Comparison of ENCODE assay signal across 22 cellular contexts in the genomic region with DNA sequence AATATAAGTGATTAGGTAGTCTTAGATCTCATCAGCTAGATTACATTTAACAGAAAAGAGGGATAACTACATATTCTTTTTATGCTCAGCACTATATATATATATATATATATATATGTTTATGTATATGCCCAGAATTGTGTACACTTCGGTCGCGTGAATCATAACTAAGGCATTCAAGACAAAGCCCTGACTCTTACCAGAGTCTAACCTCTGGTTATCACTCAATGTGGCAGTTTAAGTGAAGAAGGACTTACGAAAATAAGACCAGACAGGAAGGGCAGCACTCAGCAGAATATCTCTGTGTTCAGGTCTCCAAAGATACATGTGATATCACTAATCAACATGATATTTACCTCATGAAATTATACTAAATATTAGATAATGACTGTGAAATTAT.
A peak's percentile ranks its signal among the peaks of the same experiment; 100 is the strongest.
DNase-seq lines count a peak whose midpoint lies in the region; ATAC-seq, FAIRE-seq and TF ChIP-seq lines count a peak whose summit lies in the region.
"Had no signal": no experiment of that assay in that cellular context is flagged by ENCODE, and none has a peak within 500 bp of the region (broad histone marks: within the 10 kb centered on the region; RNA-seq: fewer than 3 reads in every experiment).

No MANE protein-coding gene starts in this region.

- no peaks in the 10 kb centered on the region for H3K27me3 Mint-ChIP-seq in activated naive CD8-positive, alpha-beta T cell treated with anti-CD3 and anti-CD28 coated beads, Interleukin-2, amount 50 U/mL, for 24 hours
- H3K27me3 Mint-ChIP-seq: CD4-positive, alpha-beta memory T cell had no signal

- no peak overlapping the region for H3K4me3 Mint-ChIP-seq in activated naive CD8-positive, alpha-beta T cell treated with anti-CD3 and anti-CD28 coated beads, Interleukin-2, amount 50 U/mL, for 24 hours
- H3K4me3 Mint-ChIP-seq: H9 had no signal

- dilution Hi-C loops in IMR-90 (cut with HindIII; ENCODE audit: low sequenced_read_pairs, unreplicated experiment), result no loop called here

- H3K4me1 ChIP-seq in IMR-90 (ENCODE audit: control insufficient read depth, insufficient read depth, low read length) (no peaks in the 10 kb centered on the region), K562 (replicated peaks in 1 of 2; ENCODE audit: control insufficient read depth in 2 of 2, insufficient read depth in 2 of 2, low read length in 2 of 2) (no peaks in the 10 kb centered on the region)

- H3K27ac Mint-ChIP-seq in activated naive CD8-positive, alpha-beta T cell treated with anti-CD3 and anti-CD28 coated beads, Interleukin-2, amount 50 U/mL, for 24 hours, result no peak overlapping the region
- H3K27ac Mint-ChIP-seq: CD4-positive, alpha-beta memory T cell; H9 had no signal

- no peak for FAIRE-seq in K562 (lab: Jason Lieb, UNC)
- FAIRE-seq: A204.1, G401.6, GM12892, H1 had no signal

- no peaks in the 10 kb centered on the region for H3K36me3 ChIP-seq in IMR-90 (ENCODE audit: control insufficient read depth, insufficient read depth, low read length)
- no peaks in the 10 kb centered on the region for H3K36me3 ChIP-seq in K562 (ENCODE audit: control insufficient read depth, insufficient read depth, low read length)
- H3K36me3 ChIP-seq in WERI-Rb-1, result no peaks in the 10 kb centered on the region

- H2AK5ac ChIP-seq in IMR-90 (ENCODE audit: low read depth, low read length), result no peak overlapping the region

- no peaks in the 10 kb centered on the region for H3K9me3 ChIP-seq in AG04450 (ENCODE audit: control insufficient read depth, insufficient read depth, low read length)
- H3K9me3 ChIP-seq in IMR-90 (ENCODE audit: control insufficient read depth, insufficient read depth, low read length), result no peaks in the 10 kb centered on the region
- no peaks in the 10 kb centered on the region for H3K9me3 ChIP-seq in K562 (replicated peaks; ENCODE audit: control insufficient read depth, insufficient read depth, low read depth, low read length)
- H3K9me3 ChIP-seq in WERI-Rb-1 (ENCODE audit: severe bottlenecking), result no peaks in the 10 kb centered on the region

- no peak overlapping the region for H2BK20ac ChIP-seq in IMR-90 (ENCODE audit: low read depth, low read length)

- POLR2A ChIA-PET in AG04450 (lab: Yijun Ruan, JAX), result no interaction called here
- POLR2A ChIA-PET in IMR-90 (lab: Charles Lee; ENCODE audit: unreplicated experiment), result no interaction called here
- POLR2A ChIA-PET in K562 (lab: Yijun Ruan, JAX), result no interaction called here

- intact Hi-C loops in IMR-90 (cut with micrococcal nuclease), result no loop called here
- intact Hi-C loops in K562 (cut with micrococcal nuclease), result no loop called here

- H4K8ac ChIP-seq in IMR-90 (ENCODE audit: low read depth in 2 of 2, low read length in 2 of 2), result no peak overlapping the region

- H3K4ac ChIP-seq in IMR-90 (ENCODE audit: low read depth, low read length), result no peak overlapping the region

- H4K20me1 ChIP-seq in IMR-90 (ENCODE audit: insufficient read depth, low read length) (no peaks in the 10 kb centered on the region), K562 (replicated peaks; ENCODE audit: control insufficient read depth, insufficient read depth, low read length) (no peaks in the 10 kb centered on the region)

- TF ChIP-seq POLR2A in IMR-90 (IDR thresholded peaks at IDR 0.05; ENCODE audit: low read depth, low read length) (no peak), K562 (conservative IDR thresholded peaks at IDR 0.05) (no peak)

- no peak overlapping the region for H4K91ac ChIP-seq in IMR-90 (ENCODE audit: insufficient read depth, low read depth, low read length)

- no peak overlapping the region for H2BK5ac ChIP-seq in IMR-90 (ENCODE audit: low read depth, low read length, poor library complexity, severe bottlenecking)

- H3K9ac ChIP-seq in IMR-90 (ENCODE audit: low read depth, low read length) (no peak overlapping the region), K562 (ENCODE audit: insufficient read depth in 1 of 2, low read depth in 2 of 2, low read length in 2 of 2) (no peak overlapping the region)
- H3K9ac ChIP-seq: GM23248 had no signal

- no peak overlapping the region for H3K56ac ChIP-seq in IMR-90 (ENCODE audit: extremely low read depth, insufficient read depth, low read length)

- BruUV-seq in IMR-90 (replicated peaks; lab: Mats Ljungman, UMichigan) (no TSS peak), K562 (replicated peaks; lab: Mats Ljungman, UMichigan) (no TSS peak)

- H2BK15ac ChIP-seq in IMR-90 (ENCODE audit: low read depth, low read length), result no peak overlapping the region

- no peak for TF ChIP-seq EP300 in K562 (IDR thresholded peaks at IDR 0.05; ENCODE audit: low read length)

- TF ChIP-seq RAD21 in IMR-90 (IDR thresholded peaks at IDR 0.05; ENCODE audit: low read length) (no peak), K562 (CRISPR knock-in tag; conservative IDR thresholded peaks at IDR 0.05 in 1 of 2, IDR thresholded peaks at IDR 0.05 in 1 of 2) (no peak)

- no peak overlapping the region for H2AK9ac ChIP-seq in IMR-90 (replicated peaks; ENCODE audit: low read depth, low read length, poor library complexity)

- H3K4me2 ChIP-seq in IMR-90 (ENCODE audit: low read depth, low read length) (no peak overlapping the region), K562 (ENCODE audit: insufficient read depth, low read length) (no peak overlapping the region)

- H3K79me1 ChIP-seq in IMR-90 (ENCODE audit: low read depth in 1 of 2, low read length in 2 of 2), result no peaks in the 10 kb centered on the region

- no CpG with 5 or more reads among the region's 4 CpGs for WGBS in IMR-90 (ENCODE audit: extremely low coverage in 2 of 2, insufficient read length in 1 of 2), 2 experiments
- WGBS in K562 (ENCODE audit: insufficient coverage, low coverage, missing lambda C conversion rate), result 12% methylated on average over 4 of the region's 4 CpGs

- CTCF ChIA-PET in AG04450 (lab: Charles Lee) (no interaction called here), IMR-90 (lab: Yijun Ruan, JAX) (no interaction called here), K562 (lab: Yijun Ruan, JAX; ENCODE audit: low intra/inter-chr PET ratio) (no interaction called here)

- no peaks in the 10 kb centered on the region for H3K4me1 Mint-ChIP-seq in activated naive CD8-positive, alpha-beta T cell treated with anti-CD3 and anti-CD28 coated beads, Interleukin-2, amount 50 U/mL, for 24 hours
- H3K4me1 Mint-ChIP-seq: CD4-positive, alpha-beta memory T cell; H9 had no signal

- H3K27me3 ChIP-seq in AG04450 (ENCODE audit: control insufficient read depth, insufficient read depth, low read length) (no peaks in the 10 kb centered on the region), IMR-90 (ENCODE audit: control insufficient read depth, insufficient read depth, low read length) (no peaks in the 10 kb centered on the region), K562 (ENCODE audit: control insufficient read depth in 2 of 2, insufficient read depth in 2 of 2, low read length in 2 of 2) (no peaks in the 10 kb centered on the region), WERI-Rb-1 (ENCODE audit: insufficient read depth, low read depth, severe bottlenecking) (no peaks in the 10 kb centered on the region)

- H2BK120ac ChIP-seq in IMR-90 (ENCODE audit: low read depth, low read length), result no peak overlapping the region; the same call in 1 of the 2 replicates

- no peak overlapping the region for H3K4me3 ChIP-seq in AG04450 (ENCODE audit: low read depth, low read length)
- no peak overlapping the region for H3K4me3 ChIP-seq in IMR-90 (ENCODE audit: insufficient read depth, low read depth, low read length)
- no peak overlapping the region for H3K4me3 ChIP-seq in K562
- no peak overlapping the region for H3K4me3 ChIP-seq in WERI-Rb-1 (ENCODE audit: low read depth, low read length)
- H3K4me3 ChIP-seq: GM23248 had no signal

- H3K79me2 ChIP-seq in K562 (ENCODE audit: control insufficient read depth, insufficient read depth, low read length), result no peaks in the 10 kb centered on the region

- H3K36me3 Mint-ChIP-seq in activated naive CD8-positive, alpha-beta T cell treated with anti-CD3 and anti-CD28 coated beads, Interleukin-2, amount 50 U/mL, for 24 hours (ENCODE audit: low read depth), result no peaks in the 10 kb centered on the region
- H3K36me3 Mint-ChIP-seq: CD4-positive, alpha-beta memory T cell had no signal

- H3K27ac ChIP-seq in AG04450 (ENCODE audit: low read depth, low read length), result no peak overlapping the region
- H3K27ac ChIP-seq in IMR-90 (ENCODE audit: insufficient read depth, low read length), result no peak overlapping the region
- no peak overlapping the region for H3K27ac ChIP-seq in K562 (ENCODE audit: extremely low read depth, low read depth, low read length)
- no peak overlapping the region for H3K27ac ChIP-seq in WERI-Rb-1
- H3K27ac ChIP-seq: 22Rv1, GM23248 had no signal

- TF ChIP-seq CTCF in AG04450 (IDR thresholded peaks at IDR 0.05; ENCODE audit: low read depth, low read length) (no peak), IMR-90 (conservative IDR thresholded peaks at IDR 0.05; ENCODE audit: low read depth, low read length) (no peak), K562 (IDR thresholded peaks at IDR 0.05 in 2 of 3, conservative IDR thresholded peaks at IDR 0.05 in 1 of 3; ENCODE audit: insufficient read depth in 2 of 3, low read depth in 1 of 3, low read length in 3 of 3) (no peak), WERI-Rb-1 (IDR thresholded peaks at IDR 0.05; ENCODE audit: low read depth, low read length) (no peak)

- in situ Hi-C loops in IMR-90 (cut with MboI; ENCODE audit: low sequenced_read_pairs), result no loop called here
- in situ Hi-C loops in K562 (cut with MboI), result no loop called here

- H2AFZ ChIP-seq in IMR-90 (replicated peaks; ENCODE audit: low read length, poor library complexity) (no peak overlapping the region), K562 (ENCODE audit: low read depth, low read length) (0 out of 2 replicates have a peak overlapping the region, but pooled peaks have one; percentile 4)
- H2AFZ ChIP-seq: GM23248 had no signal

- H3K14ac ChIP-seq in IMR-90 (replicated peaks; ENCODE audit: low read depth, low read length), result no peak overlapping the region

- H3K23ac ChIP-seq in IMR-90 (ENCODE audit: low read depth, low read length), result no peak overlapping the region

- H3K18ac ChIP-seq in IMR-90 (ENCODE audit: low read depth, low read length), result no peak overlapping the region

- no peak overlapping the region for H4K5ac ChIP-seq in IMR-90 (ENCODE audit: low read depth, low read length)

- peaks cover 9% of the 10 kb centered on the region for H3K9me3 Mint-ChIP-seq in activated naive CD8-positive, alpha-beta T cell treated with anti-CD3 and anti-CD28 coated beads, Interleukin-2, amount 50 U/mL, for 24 hours

- H3K9me1 ChIP-seq in IMR-90 (ENCODE audit: insufficient read depth, low read length) (no peaks in the 10 kb centered on the region), K562 (ENCODE audit: control insufficient read depth, insufficient read depth, low read length) (no peaks in the 10 kb centered on the region)

- DNase-seq in AG04450 (ENCODE audit: low read depth, low spot score) (peak; percentile 55), HS-5 (ENCODE audit: low read depth) (peak; percentile 16), IMR-90 (peak; percentile 79), K562 (ENCODE audit: extremely low read depth in 1 of 4, low spot score in 3 of 4) (no peak), kidney glomerular epithelial cell (lab: John Stamatoyannopoulos, UW) (no peak), WERI-Rb-1 (no peak)
- no peak for DNase-seq in activated naive CD8-positive, alpha-beta T cell treated with anti-CD3 and anti-CD28 coated beads, Interleukin-2, amount 50 U/mL, for 24 hours
- DNase-seq: C1 segment of cervical spinal cord; Calu3; CD4-positive, alpha-beta memory T cell; COR-L47; DMS53; DMS79 treated with DMSO at 0.1 percent for 48 hours; GM23248; H9 had no signal

- ATAC-seq in IMR-90 (ENCODE audit: low read depth) (peak; percentile 78), K562 (no peak), GM21737 (IDR thresholded peaks at IDR 0.05; ENCODE audit: unreplicated experiment) (no peak)
- no peak for ATAC-seq in activated naive CD8-positive, alpha-beta T cell treated with anti-CD3 and anti-CD28 coated beads, Interleukin-2, amount 50 U/mL, for 24 hours
- ATAC-seq: HCT116 had no signal

Comparison
In these comparisons a context has a peak if more than half of its experiments do, and no peak if none do; other contexts are left out.
1. DNase-seq: peak in AG04450 (single experiment), HS-5 (single experiment) and IMR-90 (single experiment); none in K562 (0 of 4), kidney glomerular epithelial cell (single experiment), activated naive CD8-positive, alpha-beta T cell treated with anti-CD3 and anti-CD28 coated beads, Interleukin-2, amount 50 U/mL, for 24 hours (single experiment) and WERI-Rb-1 (single experiment).